Comparison of ENCODE assay signal across 33 cellular contexts in the genomic region with DNA sequence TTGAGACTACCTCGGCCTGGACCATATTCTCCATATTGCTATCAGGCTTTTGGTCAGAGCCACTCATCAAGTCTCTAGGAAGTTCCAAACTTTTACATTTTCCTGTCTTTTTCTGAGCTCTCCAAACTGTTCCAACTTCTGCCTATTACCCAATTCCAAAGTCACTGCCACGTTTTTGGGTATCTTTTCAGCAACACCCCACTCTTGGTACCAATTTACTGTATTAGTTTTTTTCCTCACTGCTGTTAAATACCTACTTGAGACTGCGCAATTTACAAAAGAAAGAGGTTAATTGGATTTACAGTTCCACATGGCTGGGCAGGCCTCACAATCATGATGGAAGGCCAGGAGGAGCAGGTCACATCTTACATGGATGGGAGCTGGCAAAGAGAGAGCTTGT.
"Had no signal": no experiment of that assay in that cellular context is flagged by ENCODE, and none has a peak within 500 bp of the region (broad histone marks: within the 10 kb centered on the region; RNA-seq: fewer than 3 reads in every experiment).

No MANE protein-coding gene starts in this region.

- H3K27me3 ChIP-seq: adrenal gland, body of pancreas, brain microvascular endothelial cell, breast epithelium had no signal

- H3K27ac ChIP-seq: adrenal gland, body of pancreas, brain microvascular endothelial cell, breast epithelium, VCaP had no signal

- ATAC-seq: activated CD8-positive, alpha-beta T cell treated with anti-CD3 and anti-CD28 coated beads for 36 hours; activated naive CD4-positive, alpha-beta T cell treated with anti-CD3 and anti-CD28 coated beads, Interleukin-2, amount 50 U/mL, for 72 hours; activated T-cell treated with anti-CD3 and anti-CD28 coated beads, Interleukin-2, amount 50 U/mL, for 4 hours; body of pancreas had no signal

- H3K4me3 ChIP-seq: adrenal gland, body of pancreas, breast epithelium had no signal

- H3K27ac Mint-ChIP-seq: activated B cell treated with CpG ODN at 0.5 μM for 24 hours; activated CD4-positive, alpha-beta memory T cell treated with anti-CD3 and anti-CD28 coated beads for 36 hours; activated CD4-positive, alpha-beta T cell treated with anti-CD3 and anti-CD28 coated beads, Interleukin-2, amount 10 ng/mL, durations not matched to agents 24 days and 14 days; activated CD8-positive, alpha-beta T cell treated with anti-CD3 and anti-CD28 coated beads for 36 hours; activated naive CD4-positive, alpha-beta T cell treated with anti-CD3 and anti-CD28 coated beads, Interleukin-2, amount 10 ng/mL, durations not matched to agents 7 days and 5 days; activated naive CD4-positive, alpha-beta T cell treated with anti-CD3 and anti-CD28 coated beads, Interleukin-2, amount 50 U/mL, for 72 hours; activated naive CD8-positive, alpha-beta T cell treated with anti-CD3 and anti-CD28 coated beads for 36 hours; activated T-helper 2 cell treated with anti-CD3 and anti-CD28 coated beads, Interferon-gamma antibody, Interleukin-2, Interleukin-4, amounts not matched to agents 10 μg/mL and 5 μg/mL and 100 μg/mL, durations not matched to agents 14 hours and 24 hours and 36 hours; T-helper 1 cell treated with Interleukin-12 subunit alpha and Interleukin-12 subunit beta and Interleukin-4 antibody, amounts not matched to agents 30 μg/mL and 1 μg/mL, for 36 hours; T-helper 2 cell treated with Interferon-gamma antibody and Interleukin-4, amounts not matched to agents 5 μg/mL and 100 μg/mL, for 36 hours had no signal

- H3K4me3 Mint-ChIP-seq: activated B cell treated with CpG ODN at 0.5 μM for 24 hours; activated CD4-positive, alpha-beta memory T cell treated with anti-CD3 and anti-CD28 coated beads for 36 hours; activated CD4-positive, alpha-beta T cell treated with anti-CD3 and anti-CD28 coated beads, Interleukin-2, amount 10 ng/mL, durations not matched to agents 24 days and 14 days; activated CD8-positive, alpha-beta T cell treated with anti-CD3 and anti-CD28 coated beads for 36 hours; activated naive CD4-positive, alpha-beta T cell treated with anti-CD3 and anti-CD28 coated beads, Interleukin-2, amount 10 ng/mL, durations not matched to agents 7 days and 5 days; activated naive CD8-positive, alpha-beta T cell treated with anti-CD3 and anti-CD28 coated beads for 36 hours; activated T-cell treated with anti-CD3 and anti-CD28 coated beads, Interleukin-2, amount 50 U/mL, for 4 hours; T-helper 1 cell treated with Interleukin-12 subunit alpha and Interleukin-12 subunit beta and Interleukin-4 antibody, amounts not matched to agents 30 μg/mL and 1 μg/mL, for 36 hours; T-helper 2 cell treated with Interferon-gamma antibody and Interleukin-4, amounts not matched to agents 5 μg/mL and 100 μg/mL, for 36 hours had no signal

- H3K9me3 ChIP-seq: adrenal gland had no signal

- H3K4me1 ChIP-seq: adrenal gland, body of pancreas, breast epithelium had no signal

- H3K4me1 Mint-ChIP-seq: activated CD4-positive, alpha-beta T cell treated with anti-CD3 and anti-CD28 coated beads, Interleukin-2, amount 10 ng/mL, durations not matched to agents 24 days and 14 days; activated naive CD4-positive, alpha-beta T cell treated with anti-CD3 and anti-CD28 coated beads, Interleukin-2, amount 10 ng/mL, durations not matched to agents 7 days and 5 days; activated naive CD8-positive, alpha-beta T cell treated with anti-CD3 and anti-CD28 coated beads for 36 hours had no signal

- H3K36me3 Mint-ChIP-seq: activated CD4-positive, alpha-beta memory T cell treated with anti-CD3 and anti-CD28 coated beads for 36 hours; activated naive CD4-positive, alpha-beta T cell treated with anti-CD3 and anti-CD28 coated beads, Interleukin-2, amount 10 ng/mL, durations not matched to agents 7 days and 5 days; activated naive CD8-positive, alpha-beta T cell treated with anti-CD3 and anti-CD28 coated beads for 36 hours had no signal

- H3K36me3 ChIP-seq: adrenal gland, brain microvascular endothelial cell, breast epithelium had no signal

- FAIRE-seq: astrocyte, TTC549 had no signal

- H3K27me3 Mint-ChIP-seq: activated B cell treated with CpG ODN at 0.5 μM for 24 hours; activated CD4-positive, alpha-beta memory T cell treated with anti-CD3 and anti-CD28 coated beads for 36 hours; activated CD4-positive, alpha-beta T cell treated with anti-CD3 and anti-CD28 coated beads, Interleukin-2, amount 10 ng/mL, durations not matched to agents 24 days and 14 days; activated CD8-positive, alpha-beta T cell treated with anti-CD3 and anti-CD28 coated beads for 36 hours; activated naive CD4-positive, alpha-beta T cell treated with anti-CD3 and anti-CD28 coated beads, Interleukin-2, amount 10 ng/mL, durations not matched to agents 7 days and 5 days; activated naive CD8-positive, alpha-beta T cell treated with anti-CD3 and anti-CD28 coated beads for 36 hours had no signal

- DNase-seq: activated B cell treated with CpG ODN at 0.5 μM for 24 hours; activated CD4-positive, alpha-beta memory T cell treated with anti-CD3 and anti-CD28 coated beads for 36 hours; activated CD4-positive, alpha-beta T cell treated with anti-CD3 and anti-CD28 coated beads for 4 hours; activated CD4-positive, alpha-beta T cell treated with anti-CD3 and anti-CD28 coated beads, Interleukin-2, amount 10 ng/mL, durations not matched to agents 24 days and 14 days; activated CD4-positive, alpha-beta T cell treated with anti-CD3 and anti-CD28 coated beads, Interleukin-2, amount 50 U/mL, for 1 hour; activated CD4-positive, alpha-beta T cell treated with anti-CD3 and anti-CD28 coated beads, Interleukin-2, amount 50 U/mL, for 4 hours; activated CD4-positive, CD25-positive, alpha-beta regulatory T cell treated with anti-CD3 and anti-CD28 coated beads, Interleukin-2, amount 50 U/mL, for 72 hours; activated CD8-positive, alpha-beta memory T cell treated with anti-CD3 and anti-CD28 coated beads, Interleukin-2, amount 50 U/mL, for 4 hours; activated CD8-positive, alpha-beta T cell treated with anti-CD3 and anti-CD28 coated beads for 36 hours; activated effector memory CD4-positive, alpha-beta T cell treated with Interleukin-2 at 50 U/mL for 16 hours; activated gamma-delta T cell; activated naive CD4-positive, alpha-beta T cell treated with anti-CD3 and anti-CD28 coated beads, Interleukin-2, amount 10 ng/mL, durations not matched to agents 7 days and 5 days; activated naive CD4-positive, alpha-beta T cell treated with Interleukin-2 at 50 U/mL for 16 hours; activated naive CD8-positive, alpha-beta T cell treated with anti-CD3 and anti-CD28 coated beads for 36 hours; activated T-cell treated with anti-CD3 and anti-CD28 coated beads for 4 hours; activated T-cell treated with anti-CD3 and anti-CD28 coated beads, Interleukin-2, amount 50 U/mL, for 1 hour; activated T-cell treated with anti-CD3 and anti-CD28 coated beads, Interleukin-2, amount 50 U/mL, for 4 hours; adrenal gland; amniotic stem cell; body of pancreas; brain microvascular endothelial cell; central memory CD4-positive, alpha-beta T cell; T-helper 1 cell; T-helper 2 cell; T-helper 9 cell had no signal
